8 cellular contexts compared by ENCODE assay signal in genomic region chr12:538731-539539, GRCh38.
A peak's percentile ranks its signal among the peaks of the same experiment; 100 is the strongest.
DNase-seq lines count a peak whose midpoint lies in the region; ATAC-seq and TF ChIP-seq lines count a peak whose summit lies in the region.

No MANE protein-coding gene starts in this region.

- peak; percentile 90 to 92 for ATAC-seq in CD4-positive, CD25-positive, alpha-beta regulatory T cell (ENCODE audit: low read depth in 2 of 2)
- peak; percentile 97 for ATAC-seq in activated CD8-positive, alpha-beta T cell treated with anti-CD3 and anti-CD28 coated beads, Interleukin-2, amount 10 ng/mL, durations not matched to agents 7 days and 5 days

- peaks cover 2% of the 10 kb centered on the region for H3K27me3 ChIP-seq in CD4-positive, CD25-positive, alpha-beta regulatory T cell (ENCODE audit: control insufficient read depth, insufficient read depth, low read length)
- no peaks in the 10 kb centered on the region for H3K27me3 ChIP-seq in testis

- no peak overlapping the region for H3K4me3 ChIP-seq in CD4-positive, CD25-positive, alpha-beta regulatory T cell (ENCODE audit: low read depth, low read length)
- no peak overlapping the region for H3K4me3 ChIP-seq in testis

- no peak for TF ChIP-seq CTCF in testis (IDR thresholded peaks at IDR 0.05)

- POLR2A ChIA-PET in activated CD8-positive, alpha-beta T cell treated with anti-CD3 and anti-CD28 coated beads, Interleukin-2, amount 10 ng/mL, durations not matched to agents 7 days and 5 days (lab: Charles Lee): interaction anchor here (0.5 kb wide), 1 partner anchor 107 kb away, joined by 3 read pairs; no protein-coding TSS in a partner anchor
- POLR2A ChIA-PET in HEK293T (lab: Yijun Ruan, JAX): interaction anchor here (0.5 kb wide), 1 partner anchor 92 kb away, joined by 3 read pairs; no protein-coding TSS in a partner anchor

- 37 to 46% methylated on average over 10 of the region's 10 CpGs for WGBS in testis, 2 donors

- peak; percentile 20 to 75 (median 73) for DNase-seq in CD4-positive, CD25-positive, alpha-beta regulatory T cell
- DNase-seq in KBM-7 (peak; percentile 85), globus pallidus (ENCODE audit: low spot score) (peak; percentile 57), testis (peak; percentile 66), occipital lobe (lab: John Stamatoyannopoulos, UW) (no peak), HEK293T (ENCODE audit: extremely low spot score) (no peak), HPDE6-E6E7 (ENCODE audit: extremely low spot score) (no peak)
- peak; percentile 71 for DNase-seq in activated CD8-positive, alpha-beta T cell treated with anti-CD3 and anti-CD28 coated beads, Interleukin-2, amount 10 ng/mL, durations not matched to agents 7 days and 5 days

- no peaks in the 10 kb centered on the region for H3K9me3 ChIP-seq in CD4-positive, CD25-positive, alpha-beta regulatory T cell (ENCODE audit: control insufficient read depth in 2 of 2, low read length in 2 of 2)
- H3K9me3 ChIP-seq in testis: no peaks in the 10 kb centered on the region

- CTCF ChIA-PET in activated CD8-positive, alpha-beta T cell treated with anti-CD3 and anti-CD28 coated beads, Interleukin-2, amount 10 ng/mL, durations not matched to agents 7 days and 5 days (lab: Charles Lee): interaction anchor here (0.9 to 6.4 kb wide), 8 partner anchors 9 to 276 kb away, joined by 3 to 58 read pairs (median 4); no protein-coding TSS in a partner anchor
- CTCF ChIA-PET in HEK293T (lab: Yijun Ruan, JAX): interaction anchor here (0.6 to 2.6 kb wide), 3 partner anchors 8 to 107 kb away, joined by 4 to 8 read pairs (median 7); no protein-coding TSS in a partner anchor

- peaks cover 0 to 1% (median 0%) of the 10 kb centered on the region in 7 donors for H3K9me3 Mint-ChIP-seq in CD4-positive, CD25-positive, alpha-beta regulatory T cell
- H3K9me3 Mint-ChIP-seq in activated CD8-positive, alpha-beta T cell treated with anti-CD3 and anti-CD28 coated beads, Interleukin-2, amount 10 ng/mL, durations not matched to agents 7 days and 5 days (ENCODE audit: insufficient read depth): no peaks in the 10 kb centered on the region

- H3K27ac ChIP-seq in CD4-positive, CD25-positive, alpha-beta regulatory T cell (ENCODE audit: insufficient read depth, low read length, poor library complexity, severe bottlenecking): peak overlapping the region; percentile 42
- H3K27ac ChIP-seq in testis: no peak overlapping the region

- in situ Hi-C loops in KBM-7 (cut with MboI; ENCODE audit: low pct_unique_long_range_greater_than_20kb, low sequenced_read_pairs): no loop called here

- no peaks in the 10 kb centered on the region for H3K36me3 Mint-ChIP-seq in CD4-positive, CD25-positive, alpha-beta regulatory T cell
- no peaks in the 10 kb centered on the region for H3K36me3 Mint-ChIP-seq in activated CD8-positive, alpha-beta T cell treated with anti-CD3 and anti-CD28 coated beads, Interleukin-2, amount 10 ng/mL, durations not matched to agents 7 days and 5 days (ENCODE audit: low read depth)

- H3K4me1 ChIP-seq in CD4-positive, CD25-positive, alpha-beta regulatory T cell (ENCODE audit: control insufficient read depth, insufficient read depth, low read length, poor library complexity, severe bottlenecking): peaks cover 15% of the 10 kb centered on the region
- peaks cover 11% of the 10 kb centered on the region for H3K4me1 ChIP-seq in testis

- peak overlapping the region in 3 of 4 donors; percentile 5 to 68 (median 8) for H3K4me3 Mint-ChIP-seq in CD4-positive, CD25-positive, alpha-beta regulatory T cell
- H3K4me3 Mint-ChIP-seq in activated CD8-positive, alpha-beta T cell treated with anti-CD3 and anti-CD28 coated beads, Interleukin-2, amount 10 ng/mL, durations not matched to agents 7 days and 5 days: peak overlapping the region; percentile 29

- intact Hi-C loops in testis (cut with DNase I; ENCODE audit: low total_unique reads): no loop called here

- peaks cover 0 to 25% (median 6%) of the 10 kb centered on the region in 4 donors for H3K4me1 Mint-ChIP-seq in CD4-positive, CD25-positive, alpha-beta regulatory T cell
- H3K4me1 Mint-ChIP-seq in activated CD8-positive, alpha-beta T cell treated with anti-CD3 and anti-CD28 coated beads, Interleukin-2, amount 10 ng/mL, durations not matched to agents 7 days and 5 days (ENCODE audit: low read depth): peaks cover 20% of the 10 kb centered on the region

- no peak for TF ChIP-seq POLR2A in testis (IDR thresholded peaks at IDR 0.05)

- H3K27me3 Mint-ChIP-seq in CD4-positive, CD25-positive, alpha-beta regulatory T cell: peaks cover 16% of the 10 kb centered on the region
- no peaks in the 10 kb centered on the region for H3K27me3 Mint-ChIP-seq in activated CD8-positive, alpha-beta T cell treated with anti-CD3 and anti-CD28 coated beads, Interleukin-2, amount 10 ng/mL, durations not matched to agents 7 days and 5 days (ENCODE audit: low read depth)

- H3K36me3 ChIP-seq in CD4-positive, CD25-positive, alpha-beta regulatory T cell (ENCODE audit: control insufficient read depth, insufficient read depth, low read length): no peaks in the 10 kb centered on the region
- H3K36me3 ChIP-seq in testis (ENCODE audit: low read depth, missing control alignments): no peaks in the 10 kb centered on the region

- peak overlapping the region; percentile 43 to 70 (median 59) for H3K27ac Mint-ChIP-seq in CD4-positive, CD25-positive, alpha-beta regulatory T cell
- H3K27ac Mint-ChIP-seq in activated CD8-positive, alpha-beta T cell treated with anti-CD3 and anti-CD28 coated beads, Interleukin-2, amount 10 ng/mL, durations not matched to agents 7 days and 5 days: peak overlapping the region; percentile 91

TF ChIP-seq in HEK293T, 16 proteins besides CTCF, POLR2A, EP300 and RAD21:
- no peak for TF ChIP-seq TARDBP (IDR thresholded peaks at IDR 0.05)
- TF ChIP-seq ELF4 (IDR thresholded peaks at IDR 0.05): no peak

Comparison
In these comparisons a context has a peak if more than half of its experiments do, and no peak if none do; other contexts are left out.
1. DNase-seq: peak in CD4-positive, CD25-positive, alpha-beta regulatory T cell (3 of 3), KBM-7 (single experiment), activated CD8-positive, alpha-beta T cell treated with anti-CD3 and anti-CD28 coated beads, Interleukin-2, amount 10 ng/mL, durations not matched to agents 7 days and 5 days (single experiment), globus pallidus (single experiment) and testis (single experiment); none in occipital lobe (single experiment), HEK293T (single experiment) and HPDE6-E6E7 (single experiment).